ENCODE assay signal across 8 cellular contexts in the genomic region with DNA sequence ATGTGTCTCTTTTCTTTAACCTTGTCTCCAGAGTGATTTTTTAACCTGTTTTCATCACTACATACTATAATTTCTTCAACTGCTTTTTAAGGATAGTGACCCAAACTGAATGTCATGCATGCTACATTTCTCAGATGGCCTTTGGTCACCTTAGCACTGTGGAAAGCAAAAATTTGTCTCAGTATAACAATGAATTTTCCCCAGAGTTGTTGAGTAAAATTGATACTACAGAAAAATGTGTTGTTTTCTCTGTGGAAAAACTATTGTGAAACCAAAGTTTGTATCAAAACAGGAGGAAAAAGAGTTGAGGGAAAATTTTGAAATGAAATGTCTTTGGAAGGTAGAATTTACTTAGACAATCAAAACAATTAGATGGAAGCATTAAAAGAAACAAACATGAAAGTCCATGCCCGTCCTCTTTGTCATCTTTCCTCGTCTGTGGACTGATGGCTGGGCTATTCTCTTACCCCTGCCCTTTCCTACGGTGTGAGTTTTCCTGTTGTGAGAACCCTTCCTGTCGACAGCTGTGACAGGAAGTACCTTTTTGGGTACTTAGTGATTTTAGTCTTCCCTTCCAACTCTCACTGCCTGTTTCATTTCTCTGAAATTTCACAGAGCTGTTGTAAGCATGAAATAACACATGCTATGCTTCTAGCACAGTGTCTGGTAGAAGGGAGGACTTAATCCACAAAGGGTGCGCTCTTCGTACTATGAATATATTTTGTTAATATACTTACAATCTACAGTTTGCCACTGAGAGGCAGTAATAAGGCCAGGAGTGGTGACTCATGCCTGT. TPM values are rescaled to one million over a fixed set of nuclear protein-coding genes. Genes with fewer than 3 reads are reported as not detected.
DNase-seq lines count a peak whose midpoint lies in the region; ATAC-seq and TF ChIP-seq lines count a peak whose summit lies in the region.
"Had no signal": no experiment of that assay in that cellular context is flagged by ENCODE, and none has a peak within 500 bp of the region (broad histone marks: within the 10 kb centered on the region; RNA-seq: fewer than 3 reads in every experiment).

No MANE protein-coding gene starts in this region.

- intact Hi-C loops in left lung (cut with DNase I): no loop called here
- intact Hi-C loops in MCF 10A (cut with micrococcal nuclease): no loop called here

- H3K4me3 Mint-ChIP-seq in activated T-helper 17 cell treated with anti-CD3 and anti-CD28 coated beads, Interleukin-2, amount 50 U/mL, for 72 hours: peak overlapping the region; percentile 33
- no peak overlapping the region for H3K4me3 Mint-ChIP-seq in MCF 10A (ENCODE audit: unreplicated experiment)

- no TSS peak for BruUV-seq in MCF 10A (replicated peaks; lab: Mats Ljungman, UMichigan)

- no peak overlapping the region for H3K4me3 ChIP-seq in left lung
- H3K4me3 ChIP-seq: upper lobe of left lung had no signal

- CTCF ChIA-PET in MCF 10A (lab: Yijun Ruan, JAX): interaction anchor here (0.5 kb wide), 1 partner anchor 1176 kb away, joined by 3 read pairs; no protein-coding TSS in a partner anchor

- H3K4me1 ChIP-seq in left lung: peaks cover 5% of the 10 kb centered on the region in 2 donors

- no peak for DNase-seq in stimulated activated naive CD8-positive, alpha-beta T cell treated with anti-CD3 and anti-CD28 coated beads, Interleukin-15, Interleukin-2, amounts not matched to agents 100 U/mL and 50 U/mL, for 24 hours
- DNase-seq in left lung (no peak), anterior cingulate cortex (lab: John Stamatoyannopoulos, UW) (no peak), MCF 10A (ENCODE audit: unreplicated experiment) (no peak)
- DNase-seq: upper lobe of left lung had no signal

- H3K4me1 Mint-ChIP-seq in activated T-helper 17 cell treated with anti-CD3 and anti-CD28 coated beads, Interleukin-2, amount 50 U/mL, for 72 hours: peaks cover 37% of the 10 kb centered on the region
- no peaks in the 10 kb centered on the region for H3K4me1 Mint-ChIP-seq in MCF 10A (ENCODE audit: insufficient read depth, unreplicated experiment)

- H3K36me3 ChIP-seq in left lung: peaks cover 0 to 46% of the 10 kb centered on the region in 2 donors

- H3K27ac Mint-ChIP-seq in activated T-helper 17 cell treated with anti-CD3 and anti-CD28 coated beads, Interleukin-2, amount 50 U/mL, for 72 hours: peak overlapping the region; percentile 35
- H3K27ac Mint-ChIP-seq in MCF 10A (ENCODE audit: low read depth, unreplicated experiment): no peak overlapping the region

- H3K36me3 Mint-ChIP-seq in activated T-helper 17 cell treated with anti-CD3 and anti-CD28 coated beads, Interleukin-2, amount 50 U/mL, for 72 hours (ENCODE audit: low read depth): peaks cover 67% of the 10 kb centered on the region
- H3K36me3 Mint-ChIP-seq in MCF 10A (ENCODE audit: insufficient read depth, unreplicated experiment): peaks cover 11% of the 10 kb centered on the region

- H3K9me3 Mint-ChIP-seq in activated T-helper 17 cell treated with anti-CD3 and anti-CD28 coated beads, Interleukin-2, amount 50 U/mL, for 72 hours: no peaks in the 10 kb centered on the region
- H3K9me3 Mint-ChIP-seq in MCF 10A (ENCODE audit: unreplicated experiment): no peaks in the 10 kb centered on the region

- H3K27me3 ChIP-seq in left lung: no peaks in the 10 kb centered on the region
- H3K27me3 ChIP-seq: upper lobe of left lung had no signal

- H3K27me3 Mint-ChIP-seq in activated T-helper 17 cell treated with anti-CD3 and anti-CD28 coated beads, Interleukin-2, amount 50 U/mL, for 72 hours: no peaks in the 10 kb centered on the region
- no peaks in the 10 kb centered on the region for H3K27me3 Mint-ChIP-seq in MCF 10A (ENCODE audit: insufficient read depth, unreplicated experiment)

- peak overlapping the region in 1 of 2 donors; percentile 24 for H3K27ac ChIP-seq in left lung

- no peaks in the 10 kb centered on the region for H3K9me3 ChIP-seq in left lung
- H3K9me3 ChIP-seq: upper lobe of left lung had no signal

- TF ChIP-seq CTCF in left lung (IDR thresholded peaks at IDR 0.05) (no peak), MCF 10A (IDR thresholded peaks at IDR 0.05; ENCODE audit: unreplicated experiment) (no peak)

- ATAC-seq in GM19328 (IDR thresholded peaks at IDR 0.05; ENCODE audit: unreplicated experiment) (peak; percentile 53), HG02943 (IDR thresholded peaks at IDR 0.05; ENCODE audit: low read depth, unreplicated experiment) (peak; percentile 56), left lung (no peak)
- peak; percentile 38 for ATAC-seq in activated T-helper 17 cell treated with anti-CD3 and anti-CD28 coated beads, Interleukin-2, amount 50 U/mL, for 72 hours (replicated peaks)
- peak; percentile 55 for ATAC-seq in stimulated activated naive CD8-positive, alpha-beta T cell treated with anti-CD3 and anti-CD28 coated beads, Interleukin-15, Interleukin-2, amounts not matched to agents 100 U/mL and 50 U/mL, for 24 hours

- POLR2A ChIA-PET in MCF 10A (lab: Yijun Ruan, JAX): interaction anchor here (1.5 kb wide), 1 partner anchor 17 kb away, joined by 3 read pairs; no protein-coding TSS in a partner anchor

RNA-seq across cellular contexts. Expression of a gene that starts 50.8 kb away (rescaled TPM):
- 1 to 10 TPM; 1.2 to 5.7 TPM for total RNA-seq in activated T-helper 17 cell treated with anti-CD3 and anti-CD28 coated beads, Interleukin-2, amount 50 U/mL, for 72 hours
- total RNA-seq in left lung (under 1 TPM; 0.47 to 0.79 TPM), MCF 10A (2022) (0.64 and 0.70 TPM in 2 replicates)

RNA-seq across cellular contexts. Expression of a gene that starts 51.7 kb away (rescaled TPM):
- 100 to 1,000 TPM in 1 of 2 donors, 10 to 100 TPM in 1; 51.5 to 171 TPM for total RNA-seq in activated T-helper 17 cell treated with anti-CD3 and anti-CD28 coated beads, Interleukin-2, amount 50 U/mL, for 72 hours
- total RNA-seq in left lung (1 to 10 TPM; 5.2 to 8.2 TPM), MCF 10A (2022) (4.4 and 5.5 TPM in 2 replicates)
